ENCODE assay signal across 15 cellular contexts in the genomic region with DNA sequence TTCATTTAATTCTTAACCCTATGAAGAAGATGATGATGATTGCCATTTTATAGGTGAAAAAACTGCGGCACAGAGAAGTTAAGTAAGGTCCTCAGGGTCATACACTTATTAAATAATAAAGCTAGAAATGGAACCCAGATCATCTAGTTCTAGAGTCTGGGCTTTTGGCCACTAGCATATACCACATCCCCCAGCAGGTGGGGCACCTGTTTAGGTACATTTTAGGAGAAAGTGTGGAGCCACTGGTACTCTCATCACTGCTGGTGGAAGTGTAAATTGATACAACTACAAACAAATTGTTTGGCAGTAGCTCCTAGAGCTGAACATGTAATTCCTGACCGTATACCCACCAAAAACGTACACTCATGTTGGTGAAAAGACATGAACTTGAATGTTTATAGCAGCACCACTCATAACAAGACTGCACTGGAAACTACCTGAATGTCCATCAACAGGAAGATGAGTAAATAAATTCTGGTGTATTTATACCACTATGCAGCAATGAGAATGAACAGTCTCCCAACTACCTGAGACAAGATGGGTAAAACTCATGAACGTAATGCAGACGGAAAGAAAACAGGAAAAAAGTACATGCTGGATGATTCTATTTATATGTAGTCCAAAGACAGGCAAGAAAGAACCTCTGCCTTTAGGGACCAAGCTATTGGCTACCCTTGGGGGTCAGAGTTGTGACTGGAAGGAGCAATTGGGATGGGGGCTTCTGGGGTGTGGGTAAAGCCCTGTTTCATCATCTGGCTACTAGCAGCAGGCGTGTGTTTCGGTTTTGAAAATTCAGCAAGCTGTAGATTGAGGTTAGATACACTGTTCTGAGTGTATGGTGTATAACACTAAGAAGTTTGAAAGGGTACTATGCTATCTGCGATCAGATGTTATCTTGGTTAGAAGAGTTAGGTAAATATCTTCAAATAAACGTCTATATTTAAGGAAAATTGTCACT.
DNase-seq lines count a peak whose midpoint lies in the region; ATAC-seq, FAIRE-seq and TF ChIP-seq lines count a peak whose summit lies in the region.
"Had no signal": no experiment of that assay in that cellular context is flagged by ENCODE, and none has a peak within 500 bp of the region (broad histone marks: within the 10 kb centered on the region; RNA-seq: fewer than 3 reads in every experiment).

No MANE protein-coding gene starts in this region.

- H4K8ac ChIP-seq in neuronal stem cell (ENCODE audit: low read depth, low read length), result no peak overlapping the region

- H3K9ac ChIP-seq in neuronal stem cell (ENCODE audit: low read depth, low read length, poor library complexity), result no peak overlapping the region

- H3K27ac ChIP-seq in neuronal stem cell (replicated peaks; ENCODE audit: low read length), result no peak overlapping the region
- no peak overlapping the region for H3K27ac ChIP-seq in brain microvascular endothelial cell
- H3K27ac ChIP-seq: prostate gland, testis had no signal

- H4K91ac ChIP-seq in neuronal stem cell (ENCODE audit: low read depth, low read length, poor library complexity), result no peak overlapping the region

- H3K4me1 ChIP-seq in neuronal stem cell (ENCODE audit: control insufficient read depth in 2 of 2, insufficient read depth in 1 of 2, low read depth in 1 of 2, low read length in 2 of 2), result no peaks in the 10 kb centered on the region
- H3K4me1 ChIP-seq: prostate gland, testis had no signal

- no peak overlapping the region for H2BK5ac ChIP-seq in neuronal stem cell (ENCODE audit: low read length)

- no peak overlapping the region for H3K4me3 ChIP-seq in neuronal stem cell (ENCODE audit: low read length in 2 of 2)
- no peak overlapping the region for H3K4me3 ChIP-seq in brain microvascular endothelial cell (ENCODE audit: low read depth, low read length)
- H3K4me3 ChIP-seq: prostate gland, testis had no signal

- H2BK12ac ChIP-seq in neuronal stem cell (ENCODE audit: low read length), result no peak overlapping the region

- peaks cover 20% of the 10 kb centered on the region for H3K4me1 Mint-ChIP-seq in activated CD4-positive, alpha-beta memory T cell treated with anti-CD3 and anti-CD28 coated beads, Interleukin-2, amount 10 ng/mL, durations not matched to agents 7 days and 5 days

- H3K18ac ChIP-seq in neuronal stem cell (ENCODE audit: low read length), result no peak overlapping the region

- H3K27ac Mint-ChIP-seq in activated CD4-positive, alpha-beta memory T cell treated with anti-CD3 and anti-CD28 coated beads, Interleukin-2, amount 10 ng/mL, durations not matched to agents 7 days and 5 days, result peak overlapping the region; percentile 71
- H3K27ac Mint-ChIP-seq: CD4-positive, alpha-beta T cell had no signal

- no peak for FAIRE-seq in urothelium cell line (lab: Jason Lieb, UNC)

- no peak overlapping the region for H2AFZ ChIP-seq in neuronal stem cell (ENCODE audit: low read length)

- no peak overlapping the region for H2BK15ac ChIP-seq in neuronal stem cell (ENCODE audit: low read length)

- H3K9me3 Mint-ChIP-seq in activated CD4-positive, alpha-beta memory T cell treated with anti-CD3 and anti-CD28 coated beads, Interleukin-2, amount 10 ng/mL, durations not matched to agents 7 days and 5 days, result no peaks in the 10 kb centered on the region
- H3K9me3 Mint-ChIP-seq: CD4-positive, alpha-beta T cell had no signal

- H3K4me3 Mint-ChIP-seq in activated CD4-positive, alpha-beta memory T cell treated with anti-CD3 and anti-CD28 coated beads, Interleukin-2, amount 10 ng/mL, durations not matched to agents 7 days and 5 days, result peak overlapping the region; percentile 21
- H3K4me3 Mint-ChIP-seq: CD4-positive, alpha-beta T cell had no signal

- CTCF ChIA-PET in activated CD4-positive, alpha-beta memory T cell treated with anti-CD3 and anti-CD28 coated beads, Interleukin-2, amount 10 ng/mL, durations not matched to agents 7 days and 5 days (lab: Charles Lee), result no interaction called here

- H2AK5ac ChIP-seq in neuronal stem cell (ENCODE audit: low read depth, low read length), result no peak overlapping the region

- H3K36me3 ChIP-seq in neuronal stem cell (replicated peaks in 1 of 2; ENCODE audit: control insufficient read depth in 2 of 2, insufficient read depth in 2 of 2, low read length in 2 of 2) (no peaks in the 10 kb centered on the region), brain microvascular endothelial cell (replicated peaks) (no peaks in the 10 kb centered on the region)
- H3K36me3 ChIP-seq: prostate gland had no signal

- no peaks in the 10 kb centered on the region for H3K79me1 ChIP-seq in neuronal stem cell (ENCODE audit: low read depth, low read length)

- no peak overlapping the region for H3K14ac ChIP-seq in neuronal stem cell (ENCODE audit: low read length)

- no peaks in the 10 kb centered on the region for H3K27me3 Mint-ChIP-seq in activated CD4-positive, alpha-beta memory T cell treated with anti-CD3 and anti-CD28 coated beads, Interleukin-2, amount 10 ng/mL, durations not matched to agents 7 days and 5 days

- no peak overlapping the region for H3K23ac ChIP-seq in neuronal stem cell (ENCODE audit: low read depth, low read length, poor library complexity)

- no CpG with 5 or more reads among the region's 9 CpGs for WGBS in neuronal stem cell (ENCODE audit: extremely low coverage in 2 of 2, insufficient read length in 2 of 2, insufficient replicate concordance in 1 of 2), 2 donors

- H3K9me3 ChIP-seq in neuronal stem cell (replicated peaks in 1 of 2; ENCODE audit: control insufficient read depth in 2 of 2, insufficient read depth in 1 of 2, low read depth in 1 of 2, low read length in 2 of 2), result peaks cover 0 to 1% of the 10 kb centered on the region in 2 donors
- H3K9me3 ChIP-seq: prostate gland, testis had no signal

- in situ Hi-C loops in brain microvascular endothelial cell (cut with HindIII; ENCODE audit: low pct_ligation_motif_present, low sequenced_read_pairs), result no loop called here

- TF ChIP-seq CTCF in GM12872 (IDR thresholded peaks at IDR 0.05; ENCODE audit: insufficient read depth, low read depth, low read length), result peak; percentile 20; the same call in 1 of the 3 replicates
- TF ChIP-seq CTCF in brain microvascular endothelial cell (IDR thresholded peaks at IDR 0.05; ENCODE audit: low read depth, low read length, missing control alignments), result no peak

- H3K36me3 Mint-ChIP-seq in activated CD4-positive, alpha-beta memory T cell treated with anti-CD3 and anti-CD28 coated beads, Interleukin-2, amount 10 ng/mL, durations not matched to agents 7 days and 5 days (ENCODE audit: low read depth), result no peaks in the 10 kb centered on the region

- POLR2A ChIA-PET in activated CD4-positive, alpha-beta memory T cell treated with anti-CD3 and anti-CD28 coated beads, Interleukin-2, amount 10 ng/mL, durations not matched to agents 7 days and 5 days (lab: Charles Lee), result no interaction called here

- H2BK120ac ChIP-seq in neuronal stem cell (ENCODE audit: low read depth, low read length), result no peak overlapping the region

- no peak overlapping the region for H3K4ac ChIP-seq in neuronal stem cell (ENCODE audit: low read length)

- H3K27me3 ChIP-seq in neuronal stem cell (ENCODE audit: control insufficient read depth in 3 of 3, insufficient read depth in 3 of 3, low read depth in 1 of 3, low read length in 3 of 3), result peaks cover 0 to 10% (median 0%) of the 10 kb centered on the region in 3 experiments
- H3K27me3 ChIP-seq in brain microvascular endothelial cell (replicated peaks), result no peaks in the 10 kb centered on the region
- H3K27me3 ChIP-seq: testis had no signal

- no peak overlapping the region for H3K4me2 ChIP-seq in neuronal stem cell (ENCODE audit: insufficient read depth, low read length, poor library complexity, severe bottlenecking)

- ATAC-seq in GM19023 (IDR thresholded peaks at IDR 0.05; ENCODE audit: unreplicated experiment), result peak; percentile 63
- ATAC-seq in HG02840 (IDR thresholded peaks at IDR 0.05; ENCODE audit: low FRiP score, unreplicated experiment), result peak; percentile 54

- no peak for DNase-seq in activated CD4-positive, alpha-beta memory T cell treated with anti-CD3 and anti-CD28 coated beads, Interleukin-2, amount 10 ng/mL, durations not matched to agents 7 days and 5 days
- DNase-seq in neuronal stem cell (ENCODE audit: low spot score) (no peak), NCI-H345 treated with DMSO at 0.1 percent for 48 hours (lab: John Stamatoyannopoulos, UW; ENCODE audit: unreplicated experiment) (no peak), urothelium cell line (ENCODE audit: low spot score) (no peak), brain microvascular endothelial cell (no peak)
- DNase-seq: amniotic stem cell; CD4-positive, alpha-beta T cell; effector memory CD4-positive, alpha-beta T cell; NCI-H146; OCI-M1; testis had no signal
